ENCODE assay signal across 13 cellular contexts in the genomic region with DNA sequence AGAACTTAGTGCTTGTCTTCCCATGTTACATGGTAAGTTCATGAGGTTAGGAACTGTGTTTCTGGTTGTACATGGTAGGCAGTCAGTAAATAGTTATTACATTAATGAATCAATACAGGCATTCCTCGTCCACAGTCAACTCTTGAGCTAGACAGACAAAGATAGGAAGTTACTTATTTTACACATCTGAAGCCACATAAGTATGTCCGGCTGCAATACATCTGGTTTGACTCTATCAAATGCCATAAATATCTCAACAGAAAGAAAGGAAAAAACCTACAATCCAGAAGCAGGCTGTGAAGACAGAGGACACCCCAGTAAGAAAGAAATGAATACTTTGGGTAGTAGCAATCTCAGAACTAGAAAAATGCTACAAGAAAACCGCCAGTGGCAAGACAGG.
DNase-seq lines count a peak whose midpoint lies in the region; ATAC-seq, FAIRE-seq and TF ChIP-seq lines count a peak whose summit lies in the region.
"Had no signal": no experiment of that assay in that cellular context is flagged by ENCODE, and none has a peak within 500 bp of the region (broad histone marks: within the 10 kb centered on the region; RNA-seq: fewer than 3 reads in every experiment).

No MANE protein-coding gene starts in this region.

- peaks cover 95% of the 10 kb centered on the region for H3K4me1 Mint-ChIP-seq in CD4-positive, alpha-beta T cell (ENCODE audit: low read depth)
- H3K4me1 Mint-ChIP-seq in activated T-helper 17 cell treated with anti-CD3 and anti-CD28 coated beads, Interleukin-2, amount 50 U/mL, for 72 hours: peaks cover 64% of the 10 kb centered on the region
- H3K4me1 Mint-ChIP-seq in naive thymus-derived CD4-positive, alpha-beta T cell: peaks cover 64 to 99% (median 95%) of the 10 kb centered on the region in 7 donors

- TF ChIP-seq CTCF in CD4-positive, alpha-beta T cell (IDR thresholded peaks at IDR 0.05): no peak

- H3K4me3 ChIP-seq in naive thymus-derived CD4-positive, alpha-beta T cell (ENCODE audit: low read length): peak overlapping the region; percentile 33
- H3K4me3 ChIP-seq: adrenal gland had no signal

- H3K9me3 ChIP-seq in CD4-positive, alpha-beta T cell (ENCODE audit: control insufficient read depth, low read length): no peaks in the 10 kb centered on the region
- H3K9me3 ChIP-seq in naive thymus-derived CD4-positive, alpha-beta T cell (ENCODE audit: control insufficient read depth in 2 of 3, low read length in 3 of 3): no peaks in the 10 kb centered on the region
- H3K9me3 ChIP-seq: adrenal gland had no signal

- peaks cover 19% of the 10 kb centered on the region for H3K36me3 Mint-ChIP-seq in CD4-positive, alpha-beta T cell (ENCODE audit: low read depth)
- H3K36me3 Mint-ChIP-seq in activated T-helper 17 cell treated with anti-CD3 and anti-CD28 coated beads, Interleukin-2, amount 50 U/mL, for 72 hours (ENCODE audit: low read depth): no peaks in the 10 kb centered on the region
- H3K36me3 Mint-ChIP-seq in naive thymus-derived CD4-positive, alpha-beta T cell: peaks cover 5 to 19% (median 12%) of the 10 kb centered on the region in 5 donors

- peaks cover 77 to 96% of the 10 kb centered on the region in 2 donors for H3K4me1 ChIP-seq in naive thymus-derived CD4-positive, alpha-beta T cell (ENCODE audit: control insufficient read depth in 2 of 2, insufficient read depth in 2 of 2, low read length in 2 of 2)

- no peak for ATAC-seq in CD4-positive, alpha-beta T cell (ENCODE audit: poor library complexity)
- ATAC-seq in HG02759 (IDR thresholded peaks at IDR 0.05; ENCODE audit: unreplicated experiment): peak; percentile 18
- peak; percentile 46 for ATAC-seq in activated T-helper 17 cell treated with anti-CD3 and anti-CD28 coated beads, Interleukin-2, amount 50 U/mL, for 72 hours (replicated peaks)
- no peak for ATAC-seq in naive thymus-derived CD4-positive, alpha-beta T cell
- no peak for ATAC-seq in HG03108 (IDR thresholded peaks at IDR 0.05; ENCODE audit: unreplicated experiment)
- no peak for ATAC-seq in GM18511 (IDR thresholded peaks at IDR 0.05; ENCODE audit: unreplicated experiment)

- peak overlapping the region; percentile 99 for H3K27ac Mint-ChIP-seq in CD4-positive, alpha-beta T cell
- peak overlapping the region; percentile 49 for H3K27ac Mint-ChIP-seq in activated T-helper 17 cell treated with anti-CD3 and anti-CD28 coated beads, Interleukin-2, amount 50 U/mL, for 72 hours
- peak overlapping the region; percentile 93 to 100 (median 98) for H3K27ac Mint-ChIP-seq in naive thymus-derived CD4-positive, alpha-beta T cell

- POLR2A ChIA-PET in CD4-positive, alpha-beta T cell (lab: Charles Lee): interaction anchor here (0.7 to 6.2 kb wide), 9 partner anchors 10 to 133 kb away, joined by 3 to 33 read pairs (median 3); a partner anchor contains a TSS
- POLR2A ChIA-PET in naive thymus-derived CD4-positive, alpha-beta T cell (lab: Charles Lee): interaction anchor here (0.6 to 5.1 kb wide), 14 partner anchors 8 to 344 kb away, joined by 3 to 51 read pairs (median 4); a partner anchor contains a TSS

- no peaks in the 10 kb centered on the region for H3K36me3 ChIP-seq in naive thymus-derived CD4-positive, alpha-beta T cell (ENCODE audit: control insufficient read depth in 2 of 3, insufficient read depth in 3 of 3, low read length in 3 of 3)
- H3K36me3 ChIP-seq: adrenal gland had no signal

- peak overlapping the region; percentile 91 for H3K27ac ChIP-seq in CD4-positive, alpha-beta T cell (ENCODE audit: low read depth, low read length)
- peak overlapping the region; percentile 77 for H3K27ac ChIP-seq in naive thymus-derived CD4-positive, alpha-beta T cell (ENCODE audit: low read depth, low read length)
- H3K27ac ChIP-seq: adrenal gland, epithelial cell of prostate had no signal

- DNase-seq in CD4-positive, alpha-beta T cell: no peak
- DNase-seq in naive thymus-derived CD4-positive, alpha-beta T cell: no peak
- DNase-seq in RCC 7860 (ENCODE audit: low spot score) (no peak), erythroblast (lab: John Stamatoyannopoulos, UW) (no peak)
- DNase-seq: NCI-H1048; stimulated activated CD4-positive, alpha-beta T cell treated with anti-CD3 and anti-CD28 coated beads, Interleukin-4, amount 100 ng/mL, for 1 hour had no signal

- intact Hi-C loops in CD4-positive, alpha-beta T cell (cut with DNase I, micrococcal nuclease): loop anchor here (5.0 kb wide), 4 partner anchors 34 to 51 kb away; no protein-coding TSS in a partner anchor
- intact Hi-C loops in naive thymus-derived CD4-positive, alpha-beta T cell (cut with micrococcal nuclease): loop anchor here (5.0 to 10.0 kb wide), 3 partner anchors 464 to 1104 kb away; a partner anchor contains a TSS

- TF ChIP-seq POLR2A in erythroblast (IDR thresholded peaks at IDR 0.05; ENCODE audit: low read length): no peak

- CTCF ChIA-PET in CD4-positive, alpha-beta T cell (lab: Charles Lee): interaction anchor here (1.3 to 4.7 kb wide), 2 partner anchors 13 to 86 kb away, joined by 6 to 23 read pairs; a partner anchor contains a TSS
- CTCF ChIA-PET in naive thymus-derived CD4-positive, alpha-beta T cell (lab: Charles Lee): interaction anchor here (1.3 to 2.7 kb wide), 3 partner anchors 11 to 86 kb away, joined by 3 to 15 read pairs (median 4); a partner anchor contains a TSS

- no peaks in the 10 kb centered on the region for H3K27me3 ChIP-seq in CD4-positive, alpha-beta T cell (ENCODE audit: control insufficient read depth, insufficient read depth, low read length)
- H3K27me3 ChIP-seq in naive thymus-derived CD4-positive, alpha-beta T cell (ENCODE audit: control insufficient read depth in 2 of 2, insufficient read depth in 2 of 2, low read length in 2 of 2): no peaks in the 10 kb centered on the region
- H3K27me3 ChIP-seq: adrenal gland had no signal

- no peak for FAIRE-seq in RCC 7860 (lab: Jason Lieb, UNC)
- FAIRE-seq: GM18507 had no signal

- H3K4me3 Mint-ChIP-seq in CD4-positive, alpha-beta T cell: peak overlapping the region; percentile 80
- peak overlapping the region; percentile 68 for H3K4me3 Mint-ChIP-seq in activated T-helper 17 cell treated with anti-CD3 and anti-CD28 coated beads, Interleukin-2, amount 50 U/mL, for 72 hours
- H3K4me3 Mint-ChIP-seq in naive thymus-derived CD4-positive, alpha-beta T cell: peak overlapping the region; percentile 69 to 84 (median 74)

- H3K9me3 Mint-ChIP-seq in CD4-positive, alpha-beta T cell: no peaks in the 10 kb centered on the region
- no peaks in the 10 kb centered on the region for H3K9me3 Mint-ChIP-seq in activated T-helper 17 cell treated with anti-CD3 and anti-CD28 coated beads, Interleukin-2, amount 50 U/mL, for 72 hours
- H3K9me3 Mint-ChIP-seq in naive thymus-derived CD4-positive, alpha-beta T cell: peaks cover 0 to 2% (median 0%) of the 10 kb centered on the region in 11 donors

- H3K27me3 Mint-ChIP-seq in CD4-positive, alpha-beta T cell: no peaks in the 10 kb centered on the region
- no peaks in the 10 kb centered on the region for H3K27me3 Mint-ChIP-seq in activated T-helper 17 cell treated with anti-CD3 and anti-CD28 coated beads, Interleukin-2, amount 50 U/mL, for 72 hours
- H3K27me3 Mint-ChIP-seq in naive thymus-derived CD4-positive, alpha-beta T cell: no peaks in the 10 kb centered on the region

Comparison
In these comparisons a context has a peak if more than half of its experiments do, and no peak if none do; other contexts are left out.
1. ATAC-seq: peak in HG02759 (single experiment) and activated T-helper 17 cell treated with anti-CD3 and anti-CD28 coated beads, Interleukin-2, amount 50 U/mL, for 72 hours (single experiment); none in CD4-positive, alpha-beta T cell (single experiment), naive thymus-derived CD4-positive, alpha-beta T cell (single experiment), HG03108 (single experiment) and GM18511 (single experiment).
2. H3K27ac Mint-ChIP-seq: peak in every context shown above with its lines; median percentile 99 in CD4-positive, alpha-beta T cell; 98 in naive thymus-derived CD4-positive, alpha-beta T cell; 49 in activated T-helper 17 cell treated with anti-CD3 and anti-CD28 coated beads, Interleukin-2, amount 50 U/mL, for 72 hours.
3. Peak in every context shown above with its lines, with median percentiles within 50 percentile points of each other: H3K4me3 Mint-ChIP-seq.